In genomic region chr17:64118452-64118979, GRCh38 we compare ENCODE assay signal across 10 cellular contexts. TPM values are rescaled to one million over a fixed set of nuclear protein-coding genes. Genes with fewer than 3 reads are reported as not detected.
DNase-seq lines count a peak whose midpoint lies in the region; ATAC-seq, FAIRE-seq and TF ChIP-seq lines count a peak whose summit lies in the region.
"Had no signal": no experiment of that assay in that cellular context is flagged by ENCODE, and none has a peak within 500 bp of the region (broad histone marks: within the 10 kb centered on the region; RNA-seq: fewer than 3 reads in every experiment).

No MANE protein-coding gene starts in this region.

- H3K4me3 Mint-ChIP-seq in naive thymus-derived CD4-positive, alpha-beta T cell: no peak overlapping the region
- H3K4me3 Mint-ChIP-seq in activated naive CD4-positive, alpha-beta T cell treated with anti-CD3 and anti-CD28 coated beads, Interleukin-2, amount 10 ng/mL, durations not matched to agents 7 days and 5 days: no peak overlapping the region
- H3K4me3 Mint-ChIP-seq: activated naive CD8-positive, alpha-beta T cell treated with anti-CD3 and anti-CD28 coated beads, Interleukin-2, amount 10 ng/mL, durations not matched to agents 7 days and 5 days; memory B cell had no signal

- POLR2A ChIA-PET in naive thymus-derived CD4-positive, alpha-beta T cell (lab: Charles Lee): interaction anchor here (0.6 to 1.9 kb wide), 7 partner anchors 9 to 98 kb away, joined by 3 to 5 read pairs (median 4); partner anchors contain the start of gene ICAM2

- FAIRE-seq in HTR-8/SVneo (lab: Jason Lieb, UNC): no peak

- no peak for TF ChIP-seq CTCF in body of pancreas (IDR thresholded peaks at IDR 0.05)

- in situ Hi-C loops in G401 (cut with HindIII; ENCODE audit: low sequenced_read_pairs): no loop called here

- H3K27me3 ChIP-seq in body of pancreas: no peaks in the 10 kb centered on the region
- no peaks in the 10 kb centered on the region for H3K27me3 ChIP-seq in naive thymus-derived CD4-positive, alpha-beta T cell (ENCODE audit: control insufficient read depth in 2 of 2, insufficient read depth in 2 of 2, low read length in 2 of 2)

- intact Hi-C loops in body of pancreas (cut with DNase I): no loop called here
- intact Hi-C loops in naive thymus-derived CD4-positive, alpha-beta T cell (cut with micrococcal nuclease): no loop called here

- peaks cover 41 to 74% (median 55%) of the 10 kb centered on the region in 7 donors for H3K4me1 Mint-ChIP-seq in naive thymus-derived CD4-positive, alpha-beta T cell
- H3K4me1 Mint-ChIP-seq in activated naive CD4-positive, alpha-beta T cell treated with anti-CD3 and anti-CD28 coated beads, Interleukin-2, amount 10 ng/mL, durations not matched to agents 7 days and 5 days: peaks cover 76% of the 10 kb centered on the region

- no peaks in the 10 kb centered on the region for H3K27me3 Mint-ChIP-seq in naive thymus-derived CD4-positive, alpha-beta T cell
- no peaks in the 10 kb centered on the region for H3K27me3 Mint-ChIP-seq in activated naive CD4-positive, alpha-beta T cell treated with anti-CD3 and anti-CD28 coated beads, Interleukin-2, amount 10 ng/mL, durations not matched to agents 7 days and 5 days
- H3K27me3 Mint-ChIP-seq: activated naive CD8-positive, alpha-beta T cell treated with anti-CD3 and anti-CD28 coated beads, Interleukin-2, amount 10 ng/mL, durations not matched to agents 7 days and 5 days had no signal

- peaks cover 4 to 50% (median 6%) of the 10 kb centered on the region in 5 donors for H3K36me3 Mint-ChIP-seq in naive thymus-derived CD4-positive, alpha-beta T cell
- H3K36me3 Mint-ChIP-seq in activated naive CD4-positive, alpha-beta T cell treated with anti-CD3 and anti-CD28 coated beads, Interleukin-2, amount 10 ng/mL, durations not matched to agents 7 days and 5 days: peaks cover 45% of the 10 kb centered on the region

- peak overlapping the region in 1 of 9 donors; percentile 23 for H3K27ac Mint-ChIP-seq in naive thymus-derived CD4-positive, alpha-beta T cell
- H3K27ac Mint-ChIP-seq in activated naive CD4-positive, alpha-beta T cell treated with anti-CD3 and anti-CD28 coated beads, Interleukin-2, amount 10 ng/mL, durations not matched to agents 7 days and 5 days: no peak overlapping the region
- H3K27ac Mint-ChIP-seq: activated naive CD8-positive, alpha-beta T cell treated with anti-CD3 and anti-CD28 coated beads, Interleukin-2, amount 10 ng/mL, durations not matched to agents 7 days and 5 days; memory B cell had no signal

- H3K9me3 ChIP-seq in body of pancreas: no peaks in the 10 kb centered on the region
- H3K9me3 ChIP-seq in naive thymus-derived CD4-positive, alpha-beta T cell (ENCODE audit: control insufficient read depth in 2 of 3, low read length in 3 of 3): no peaks in the 10 kb centered on the region

- DNase-seq in G401 (ENCODE audit: low spot score) (peak; percentile 84), NCI-H1694 treated with DMSO at 0.1 percent for 48 hours (lab: John Stamatoyannopoulos, UW) (peak; percentile 70), body of pancreas (peak; percentile 67 to 82 (median 72)), HTR-8/SVneo (ENCODE audit: insufficient read length, low spot score) (no peak), NK-92 (lab: John Stamatoyannopoulos, UW; ENCODE audit: unreplicated experiment) (no peak)
- DNase-seq in naive thymus-derived CD4-positive, alpha-beta T cell: no peak
- no peak for DNase-seq in activated naive CD4-positive, alpha-beta T cell treated with anti-CD3 and anti-CD28 coated beads, Interleukin-2, amount 10 ng/mL, durations not matched to agents 7 days and 5 days
- DNase-seq: activated naive CD8-positive, alpha-beta T cell treated with anti-CD3 and anti-CD28 coated beads, Interleukin-2, amount 10 ng/mL, durations not matched to agents 7 days and 5 days had no signal

- no peak overlapping the region for H3K4me3 ChIP-seq in body of pancreas
- H3K4me3 ChIP-seq in naive thymus-derived CD4-positive, alpha-beta T cell (ENCODE audit: low read length): no peak overlapping the region

- ATAC-seq in body of pancreas (peak; percentile 35), HG03139 (IDR thresholded peaks at IDR 0.05; ENCODE audit: unreplicated experiment) (no peak)
- ATAC-seq in naive thymus-derived CD4-positive, alpha-beta T cell: peak; percentile 54

- CTCF ChIA-PET in naive thymus-derived CD4-positive, alpha-beta T cell (lab: Charles Lee): interaction anchor here (0.6 to 1.4 kb wide), 5 partner anchors 12 to 124 kb away, joined by 3 to 4 read pairs (median 3); partner anchors contain the start of gene ERN1
- CTCF ChIA-PET in activated naive CD4-positive, alpha-beta T cell treated with anti-CD3 and anti-CD28 coated beads, Interleukin-2, amount 10 ng/mL, durations not matched to agents 7 days and 5 days (lab: Charles Lee): interaction anchor here (1.4 to 1.5 kb wide), 3 partner anchors 15 to 90 kb away, joined by 4 to 6 read pairs (median 4); no protein-coding TSS in a partner anchor

- peak overlapping the region; percentile 44 to 87 (median 60) for H3K27ac ChIP-seq in body of pancreas
- H3K27ac ChIP-seq in naive thymus-derived CD4-positive, alpha-beta T cell (ENCODE audit: low read depth, low read length): no peak overlapping the region

- H3K9me3 Mint-ChIP-seq in naive thymus-derived CD4-positive, alpha-beta T cell: peaks cover 0 to 2% (median 0%) of the 10 kb centered on the region in 11 donors
- H3K9me3 Mint-ChIP-seq in activated naive CD4-positive, alpha-beta T cell treated with anti-CD3 and anti-CD28 coated beads, Interleukin-2, amount 10 ng/mL, durations not matched to agents 7 days and 5 days: no peaks in the 10 kb centered on the region
- H3K9me3 Mint-ChIP-seq: activated naive CD8-positive, alpha-beta T cell treated with anti-CD3 and anti-CD28 coated beads, Interleukin-2, amount 10 ng/mL, durations not matched to agents 7 days and 5 days; memory B cell had no signal

- H3K4me1 ChIP-seq in body of pancreas: peaks cover 97% of the 10 kb centered on the region
- peaks cover 28 to 43% of the 10 kb centered on the region in 2 donors for H3K4me1 ChIP-seq in naive thymus-derived CD4-positive, alpha-beta T cell (ENCODE audit: control insufficient read depth in 2 of 2, insufficient read depth in 2 of 2, low read length in 2 of 2)

- TF ChIP-seq POLR2A in body of pancreas (IDR thresholded peaks at IDR 0.05): peak in 1 of 3 donors; percentile 19

- H3K36me3 ChIP-seq in body of pancreas (replicated peaks in 1 of 2; ENCODE audit: insufficient read depth in 1 of 2, low read depth in 2 of 2): no peaks in the 10 kb centered on the region
- no peaks in the 10 kb centered on the region for H3K36me3 ChIP-seq in naive thymus-derived CD4-positive, alpha-beta T cell (ENCODE audit: control insufficient read depth in 2 of 3, insufficient read depth in 3 of 3, low read length in 3 of 3)

- 4% methylated on average over 3 to 5 of the region's 5 CpGs for WGBS in body of pancreas, 2 donors

RNA-seq across cellular contexts. Expression of gene ERN1, which starts 11.4 kb away (rescaled TPM):
- total RNA-seq in G401 (2014; rRNA removed; shearing (Covaris generic)): 3.1 and 3.8 TPM in 2 replicates
- 10 to 100 TPM; 63.3 to 77.1 TPM for total RNA-seq in body of pancreas
- 100 to 1,000 TPM in 1 of 5 experiments, 10 to 100 TPM in 4; 52.6 to 110 (median 62.9) TPM for total RNA-seq in naive thymus-derived CD4-positive, alpha-beta T cell
- 10 to 100 TPM; 15.7 to 19.7 TPM for polyA plus RNA-seq in naive thymus-derived CD4-positive, alpha-beta T cell

Comparison
In these comparisons a context has a peak if more than half of its experiments do, and no peak if none do; other contexts are left out.
1. DNase-seq: peak in G401 (single experiment), NCI-H1694 treated with DMSO at 0.1 percent for 48 hours (single experiment) and body of pancreas (4 of 4); none in naive thymus-derived CD4-positive, alpha-beta T cell (0 of 9), HTR-8/SVneo (single experiment), NK-92 (single experiment) and activated naive CD4-positive, alpha-beta T cell treated with anti-CD3 and anti-CD28 coated beads, Interleukin-2, amount 10 ng/mL, durations not matched to agents 7 days and 5 days (single experiment).
2. RNA of gene ERN1, which starts 11.4 kb away (total RNA-seq): 63.3 to 77.1 TPM in body of pancreas and 52.6 to 110 TPM in naive thymus-derived CD4-positive, alpha-beta T cell; 3.1 to 3.8 TPM in G401; every median in the first group is over 10 times any median in the second.